ENCODE assay signal across 19 cellular contexts in genomic region chr1:216212826-216213225, GRCh38.
"Had no signal": no experiment of that assay in that cellular context is flagged by ENCODE, and none has a peak within 500 bp of the region (broad histone marks: within the 10 kb centered on the region; RNA-seq: fewer than 3 reads in every experiment).

No MANE protein-coding gene starts in this region.

- DNase-seq: dorsolateral prefrontal cortex; effector CD4-positive, alpha-beta T cell; head of caudate nucleus; left ventricle myocardium superior; lower lobe of right lung; naive thymus-derived CD8-positive, alpha-beta T cell; occipital lobe; ovary; posterior cingulate gyrus; psoas muscle; right cardiac atrium; spleen; stimulated activated CD4-positive, alpha-beta T cell treated with anti-CD3 and anti-CD28 coated beads, Interleukin-4, amount 100 ng/mL, for 4 hours; stimulated activated naive CD8-positive, alpha-beta T cell treated with anti-CD3 and anti-CD28 coated beads, Interleukin-15, Interleukin-2, amounts not matched to agents 100 U/mL and 50 U/mL, for 24 hours; substantia nigra; testis; tibial artery had no signal

- H3K9me3 Mint-ChIP-seq: stimulated activated memory B cell treated with anti-CD40 and anti-IgM and Interleukin-4, amounts not matched to agents 10 μg/mL and 1 μg/mL and 100 μg/mL, for 72 hours; type B pancreatic cell had no signal

- H3K27me3 Mint-ChIP-seq: naive thymus-derived CD8-positive, alpha-beta T cell; stimulated activated memory B cell treated with anti-CD40 and anti-IgM and Interleukin-4, amounts not matched to agents 10 μg/mL and 1 μg/mL and 100 μg/mL, for 72 hours; type B pancreatic cell had no signal

- H3K4me1 Mint-ChIP-seq: naive thymus-derived CD8-positive, alpha-beta T cell; stimulated activated memory B cell treated with anti-CD40 and anti-IgM and Interleukin-4, amounts not matched to agents 10 μg/mL and 1 μg/mL and 100 μg/mL, for 72 hours had no signal

- H3K36me3 Mint-ChIP-seq: naive thymus-derived CD8-positive, alpha-beta T cell; stimulated activated memory B cell treated with anti-CD40 and anti-IgM and Interleukin-4, amounts not matched to agents 10 μg/mL and 1 μg/mL and 100 μg/mL, for 72 hours; type B pancreatic cell had no signal

- H3K4me3 Mint-ChIP-seq: naive thymus-derived CD8-positive, alpha-beta T cell; stimulated activated memory B cell treated with anti-CD40 and anti-IgM and Interleukin-4, amounts not matched to agents 10 μg/mL and 1 μg/mL and 100 μg/mL, for 72 hours; type B pancreatic cell had no signal

- H3K27ac Mint-ChIP-seq: naive thymus-derived CD8-positive, alpha-beta T cell; stimulated activated memory B cell treated with anti-CD40 and anti-IgM and Interleukin-4, amounts not matched to agents 10 μg/mL and 1 μg/mL and 100 μg/mL, for 72 hours; type B pancreatic cell had no signal
